19 cellular contexts compared by ENCODE assay signal in genomic region chr6:122752493-122752892, GRCh38. TPM values are rescaled to one million over a fixed set of nuclear protein-coding genes. Genes with fewer than 3 reads are reported as not detected.
DNase-seq lines count a peak whose midpoint lies in the region; ATAC-seq lines count a peak whose summit lies in the region.
"Had no signal": no experiment of that assay in that cellular context is flagged by ENCODE, and none has a peak within 500 bp of the region (broad histone marks: within the 10 kb centered on the region; RNA-seq: fewer than 3 reads in every experiment).

No MANE protein-coding gene starts in this region.

- H3K9ac ChIP-seq in SK-N-MC (ENCODE audit: insufficient read length), result no peak overlapping the region

- peak overlapping the region; percentile 33; the same call in 1 of the 2 replicates for H3K4me3 ChIP-seq in SK-N-MC
- no peak overlapping the region for H3K4me3 ChIP-seq in naive thymus-derived CD4-positive, alpha-beta T cell (ENCODE audit: low read length)
- no peak overlapping the region for H3K4me3 ChIP-seq in CD8-positive, alpha-beta memory T cell (ENCODE audit: low read length)
- H3K4me3 ChIP-seq: esophagus muscularis mucosa had no signal

- H3K9me3 ChIP-seq in SK-N-MC (ENCODE audit: low read depth, low read length), result 0 out of 2 replicates have a peak, but pooled peaks cover 3% of the 10 kb centered on the region
- no peaks in the 10 kb centered on the region for H3K9me3 ChIP-seq in naive thymus-derived CD4-positive, alpha-beta T cell (ENCODE audit: control insufficient read depth in 2 of 3, low read length in 3 of 3)
- no peaks in the 10 kb centered on the region for H3K9me3 ChIP-seq in CD8-positive, alpha-beta memory T cell (ENCODE audit: low read length)
- H3K9me3 ChIP-seq: breast epithelium, esophagus muscularis mucosa had no signal

- H3K27ac ChIP-seq in SK-N-MC, result peak overlapping the region; percentile 55; the same call in 1 of the 2 replicates
- no peak overlapping the region for H3K27ac ChIP-seq in naive thymus-derived CD4-positive, alpha-beta T cell (ENCODE audit: low read depth, low read length)
- no peak overlapping the region for H3K27ac ChIP-seq in CD8-positive, alpha-beta memory T cell (ENCODE audit: low read depth, low read length)
- H3K27ac ChIP-seq: esophagus muscularis mucosa had no signal

- H3K4me1 ChIP-seq in naive thymus-derived CD4-positive, alpha-beta T cell (ENCODE audit: control insufficient read depth in 2 of 2, insufficient read depth in 2 of 2, low read length in 2 of 2), result peaks cover 0 to 8% of the 10 kb centered on the region in 2 donors
- peaks cover 4% of the 10 kb centered on the region for H3K4me1 ChIP-seq in CD8-positive, alpha-beta memory T cell (ENCODE audit: insufficient read depth, low read length)
- H3K4me1 ChIP-seq: breast epithelium, esophagus muscularis mucosa had no signal

- H3K36me3 Mint-ChIP-seq in naive thymus-derived CD4-positive, alpha-beta T cell, result no peaks in the 10 kb centered on the region
- H3K36me3 Mint-ChIP-seq in CD8-positive, alpha-beta memory T cell, result no peaks in the 10 kb centered on the region
- H3K36me3 Mint-ChIP-seq: naive B cell had no signal

- CTCF ChIA-PET in naive thymus-derived CD4-positive, alpha-beta T cell (lab: Charles Lee), result no interaction called here
- CTCF ChIA-PET in CD8-positive, alpha-beta memory T cell (lab: Charles Lee), result no interaction called here

- DNase-seq in stimulated activated naive CD8-positive, alpha-beta T cell treated with anti-CD3 and anti-CD28 coated beads, Interleukin-15, amount 100 ng/mL, for 72 hours, result no peak
- no peak for DNase-seq in stimulated activated naive CD8-positive, alpha-beta T cell treated with anti-CD3 and anti-CD28 coated beads, Interleukin-15, Interleukin-2, amounts not matched to agents 100 U/mL and 50 U/mL, for 24 hours
- DNase-seq in SK-N-MC (ENCODE audit: low read depth, low spot score), result no peak
- DNase-seq in naive thymus-derived CD4-positive, alpha-beta T cell, result no peak
- DNase-seq in CD8-positive, alpha-beta memory T cell, result no peak
- DNase-seq: ACHN; activated T-cell treated with anti-CD3 and anti-CD28 coated beads, Interleukin-2, amount 50 U/mL, for 1 hour; naive B cell; NCI-H2029 treated with DMSO at 0.1 percent for 48 hours; NCI-H526 had no signal

- no peaks in the 10 kb centered on the region for H3K36me3 ChIP-seq in SK-N-MC (ENCODE audit: insufficient read depth, low read length)
- no peaks in the 10 kb centered on the region for H3K36me3 ChIP-seq in naive thymus-derived CD4-positive, alpha-beta T cell (ENCODE audit: control insufficient read depth in 2 of 3, insufficient read depth in 3 of 3, low read length in 3 of 3)
- no peaks in the 10 kb centered on the region for H3K36me3 ChIP-seq in CD8-positive, alpha-beta memory T cell (ENCODE audit: insufficient read depth, low read length)
- H3K36me3 ChIP-seq: breast epithelium, esophagus muscularis mucosa had no signal

- no peak overlapping the region for H3K27ac Mint-ChIP-seq in stimulated activated naive CD8-positive, alpha-beta T cell treated with anti-CD3 and anti-CD28 coated beads, Interleukin-15, amount 100 ng/mL, for 72 hours
- H3K27ac Mint-ChIP-seq in naive thymus-derived CD4-positive, alpha-beta T cell, result peak overlapping the region in 1 of 9 donors; percentile 33
- peak overlapping the region in 2 of 8 donors; percentile 24 to 41 for H3K27ac Mint-ChIP-seq in CD8-positive, alpha-beta memory T cell
- H3K27ac Mint-ChIP-seq: activated naive CD4-positive, alpha-beta T cell treated with anti-CD3 and anti-CD28 coated beads, Interleukin-2, amount 50 U/mL, for 72 hours; stimulated activated naive CD8-positive, alpha-beta T cell treated with anti-CD3 and anti-CD28 coated beads, Interleukin-15, Interleukin-2, amounts not matched to agents 100 ng/mL and 50 ng/mL, for 24 hours had no signal

- H3K27me3 ChIP-seq in naive thymus-derived CD4-positive, alpha-beta T cell (ENCODE audit: control insufficient read depth in 2 of 2, insufficient read depth in 2 of 2, low read length in 2 of 2), result no peaks in the 10 kb centered on the region
- no peaks in the 10 kb centered on the region for H3K27me3 ChIP-seq in CD8-positive, alpha-beta memory T cell (ENCODE audit: insufficient read depth, low read length, poor library complexity, severe bottlenecking)
- H3K27me3 ChIP-seq: breast epithelium, esophagus muscularis mucosa had no signal

- H3K9me3 Mint-ChIP-seq in stimulated activated naive CD8-positive, alpha-beta T cell treated with anti-CD3 and anti-CD28 coated beads, Interleukin-15, amount 100 ng/mL, for 72 hours, result peaks cover 5 to 10% of the 10 kb centered on the region in 2 donors
- peaks cover 0 to 7% (median 0%) of the 10 kb centered on the region in 11 donors for H3K9me3 Mint-ChIP-seq in naive thymus-derived CD4-positive, alpha-beta T cell
- H3K9me3 Mint-ChIP-seq in CD8-positive, alpha-beta memory T cell, result peaks cover 0 to 2% (median 0%) of the 10 kb centered on the region in 5 donors
- H3K9me3 Mint-ChIP-seq: stimulated activated naive CD8-positive, alpha-beta T cell treated with anti-CD3 and anti-CD28 coated beads, Interleukin-15, Interleukin-2, amounts not matched to agents 100 ng/mL and 50 ng/mL, for 24 hours had no signal

- peak; percentile 46 for ATAC-seq in stimulated activated naive CD8-positive, alpha-beta T cell treated with anti-CD3 and anti-CD28 coated beads, Interleukin-15, amount 100 ng/mL, for 72 hours
- ATAC-seq in stimulated activated naive CD8-positive, alpha-beta T cell treated with anti-CD3 and anti-CD28 coated beads, Interleukin-15, Interleukin-2, amounts not matched to agents 100 U/mL and 50 U/mL, for 24 hours, result no peak
- ATAC-seq in HG03521 (IDR thresholded peaks at IDR 0.05; ENCODE audit: unreplicated experiment) (peak; percentile 33), HG03175 (IDR thresholded peaks at IDR 0.05; ENCODE audit: unreplicated experiment) (no peak), GM21447 (IDR thresholded peaks at IDR 0.05; ENCODE audit: unreplicated experiment) (no peak)
- no peak for ATAC-seq in naive thymus-derived CD4-positive, alpha-beta T cell

- H3K4me1 Mint-ChIP-seq in stimulated activated naive CD8-positive, alpha-beta T cell treated with anti-CD3 and anti-CD28 coated beads, Interleukin-15, amount 100 ng/mL, for 72 hours, result peaks cover 50% of the 10 kb centered on the region
- peaks cover 11 to 32% (median 28%) of the 10 kb centered on the region in 7 donors for H3K4me1 Mint-ChIP-seq in naive thymus-derived CD4-positive, alpha-beta T cell
- peaks cover 15 to 30% (median 19%) of the 10 kb centered on the region in 3 donors for H3K4me1 Mint-ChIP-seq in CD8-positive, alpha-beta memory T cell

- H3K4me3 Mint-ChIP-seq in stimulated activated naive CD8-positive, alpha-beta T cell treated with anti-CD3 and anti-CD28 coated beads, Interleukin-15, amount 100 ng/mL, for 72 hours, result no peak overlapping the region
- H3K4me3 Mint-ChIP-seq in naive thymus-derived CD4-positive, alpha-beta T cell, result peak overlapping the region in 2 of 10 donors; percentile 51 to 68
- H3K4me3 Mint-ChIP-seq in CD8-positive, alpha-beta memory T cell, result no peak overlapping the region
- H3K4me3 Mint-ChIP-seq: stimulated activated naive CD8-positive, alpha-beta T cell treated with anti-CD3 and anti-CD28 coated beads, Interleukin-15, Interleukin-2, amounts not matched to agents 100 ng/mL and 50 ng/mL, for 24 hours had no signal

- H3K27me3 Mint-ChIP-seq in stimulated activated naive CD8-positive, alpha-beta T cell treated with anti-CD3 and anti-CD28 coated beads, Interleukin-15, amount 100 ng/mL, for 72 hours, result no peaks in the 10 kb centered on the region
- H3K27me3 Mint-ChIP-seq in naive thymus-derived CD4-positive, alpha-beta T cell, result no peaks in the 10 kb centered on the region
- H3K27me3 Mint-ChIP-seq in CD8-positive, alpha-beta memory T cell, result no peaks in the 10 kb centered on the region
- H3K27me3 Mint-ChIP-seq: naive B cell; stimulated activated naive CD8-positive, alpha-beta T cell treated with anti-CD3 and anti-CD28 coated beads, Interleukin-15, Interleukin-2, amounts not matched to agents 100 ng/mL and 50 ng/mL, for 24 hours had no signal

- POLR2A ChIA-PET in naive thymus-derived CD4-positive, alpha-beta T cell (lab: Charles Lee), result no interaction called here
- POLR2A ChIA-PET in CD8-positive, alpha-beta memory T cell (lab: Charles Lee), result no interaction called here

- intact Hi-C loops in naive thymus-derived CD4-positive, alpha-beta T cell (cut with micrococcal nuclease), result no loop called here

RNA-seq across cellular contexts. Expression of gene FABP7, which starts 27.0 kb away (rescaled TPM):
- not detected for total RNA-seq in naive thymus-derived CD4-positive, alpha-beta T cell
- polyA plus RNA-seq in naive thymus-derived CD4-positive, alpha-beta T cell, result not detected
- not detected for total RNA-seq in CD8-positive, alpha-beta memory T cell
- not detected for polyA plus RNA-seq in CD8-positive, alpha-beta memory T cell
- total RNA-seq: activated naive CD4-positive, alpha-beta T cell treated with anti-CD3 and anti-CD28 coated beads, Interleukin-2, amount 50 U/mL, for 72 hours; esophagus muscularis mucosa; lung microvascular endothelial cell; M059J had no signal

RNA-seq across cellular contexts. Expression of gene SMPDL3A, which starts 36.6 kb away (rescaled TPM):
- total RNA-seq in naive thymus-derived CD4-positive, alpha-beta T cell, result 1 to 10 TPM in 2 of 5 experiments, under 1 TPM in 3; 0.24 to 6.3 (median 0.32) TPM
- not detected for polyA plus RNA-seq in naive thymus-derived CD4-positive, alpha-beta T cell
- under 1 TPM; 0.16 to 0.24 TPM for total RNA-seq in CD8-positive, alpha-beta memory T cell
- not detected for polyA plus RNA-seq in CD8-positive, alpha-beta memory T cell

Comparison
In these comparisons a context has a peak if more than half of its experiments do, and no peak if none do; other contexts are left out.
1. ATAC-seq: peak in stimulated activated naive CD8-positive, alpha-beta T cell treated with anti-CD3 and anti-CD28 coated beads, Interleukin-15, amount 100 ng/mL, for 72 hours (single experiment) and HG03521 (single experiment); none in stimulated activated naive CD8-positive, alpha-beta T cell treated with anti-CD3 and anti-CD28 coated beads, Interleukin-15, Interleukin-2, amounts not matched to agents 100 U/mL and 50 U/mL, for 24 hours (single experiment), naive thymus-derived CD4-positive, alpha-beta T cell (single experiment), HG03175 (single experiment) and GM21447 (single experiment).